1 cellular context compared by ENCODE assay signal in genomic region chr13:114104626-114105350, GRCh38.
TF ChIP-seq lines count a peak whose summit lies in the region.

No MANE protein-coding gene starts in this region.

TF ChIP-seq in GM12891, 5 proteins besides CTCF, POLR2A, EP300 and RAD21:
- TF ChIP-seq POLR2AphosphoS5 (IDR thresholded peaks at IDR 0.05; ENCODE audit: low read depth, low read length) (no peak), TAF1 (IDR thresholded peaks at IDR 0.05; ENCODE audit: low read depth, low read length) (no peak), SPI1 (IDR thresholded peaks at IDR 0.05; ENCODE audit: low read depth, low read length) (no peak), PAX5 (IDR thresholded peaks at IDR 0.05; ENCODE audit: insufficient read depth, low read length, severe bottlenecking) (no peak), POU2F2 (IDR thresholded peaks at IDR 0.05; ENCODE audit: low read depth, low read length) (no peak)
TF ChIP-seq in GM12891: peak in this region for 0.
